23 cellular contexts compared by ENCODE assay signal in genomic region chr1:245108251-245108650, GRCh38. TPM values are rescaled to one million over a fixed set of nuclear protein-coding genes. Genes with fewer than 3 reads are reported as not detected.
DNase-seq lines count a peak whose midpoint lies in the region; ATAC-seq and TF ChIP-seq lines count a peak whose summit lies in the region.
"Had no signal": no experiment of that assay in that cellular context is flagged by ENCODE, and none has a peak within 500 bp of the region (broad histone marks: within the 10 kb centered on the region; RNA-seq: fewer than 3 reads in every experiment).

No MANE protein-coding gene starts in this region.

- H3K4me3 ChIP-seq in left lung: no peak overlapping the region
- H3K4me3 ChIP-seq: A549; BLaER1 treated with 17β-estradiol and CSF1 and Interleukin-3, amounts not matched to agents 10 nM and 100 nM; GM23338; HAP-1; MG63 had no signal

- peak overlapping the region; percentile 14 for H3K27ac Mint-ChIP-seq in mesothelial cell of epicardium
- H3K27ac Mint-ChIP-seq: CD4-positive, alpha-beta T cell; GM23338; HFFc6 had no signal

- intact Hi-C loops in left lung (cut with DNase I) (no loop called here), posterior cingulate gyrus (cut with DNase I) (no loop called here)

- TF ChIP-seq CTCF in VCaP (conservative IDR thresholded peaks at IDR 0.05): no peak
- no peak for TF ChIP-seq CTCF in mesothelial cell of epicardium (IDR thresholded peaks at IDR 0.05; ENCODE audit: unreplicated experiment)
- no peak for TF ChIP-seq CTCF in left lung (IDR thresholded peaks at IDR 0.05)

- H3K36me3 ChIP-seq in left lung: no peaks in the 10 kb centered on the region
- H3K36me3 ChIP-seq: BLaER1 treated with 17β-estradiol and CSF1 and Interleukin-3, amounts not matched to agents 10 nM and 100 nM; HAP-1; MG63 had no signal

- no peaks in the 10 kb centered on the region for H3K27me3 ChIP-seq in left lung
- H3K27me3 ChIP-seq: BLaER1 treated with 17β-estradiol and CSF1 and Interleukin-3, amounts not matched to agents 10 nM and 100 nM; MG63 had no signal

- ATAC-seq in left lung: no peak

- no peaks in the 10 kb centered on the region for H3K9me3 ChIP-seq in left lung
- H3K9me3 ChIP-seq: A549; BLaER1 treated with 17β-estradiol and CSF1 and Interleukin-3, amounts not matched to agents 10 nM and 100 nM; Caco-2; HAP-1; MG63 had no signal

- no peak overlapping the region for H3K4me3 Mint-ChIP-seq in mesothelial cell of epicardium
- H3K4me3 Mint-ChIP-seq: CD4-positive, alpha-beta T cell; GM23338; HFFc6 had no signal

- peaks cover 2% of the 10 kb centered on the region for H3K27me3 Mint-ChIP-seq in mesothelial cell of epicardium (ENCODE audit: low read depth)
- H3K27me3 Mint-ChIP-seq: CD4-positive, alpha-beta T cell had no signal

- peaks cover 13% of the 10 kb centered on the region for H3K9me3 Mint-ChIP-seq in mesothelial cell of epicardium
- H3K9me3 Mint-ChIP-seq: CD4-positive, alpha-beta T cell; HFFc6 had no signal

- peaks cover 10% of the 10 kb centered on the region for H3K4me1 Mint-ChIP-seq in mesothelial cell of epicardium

- H3K27ac ChIP-seq in VCaP: peak overlapping the region; percentile 73
- H3K27ac ChIP-seq in left lung: no peak overlapping the region
- H3K27ac ChIP-seq: A549; BLaER1 treated with 17β-estradiol and CSF1 and Interleukin-3, amounts not matched to agents 10 nM and 100 nM had no signal

- no peaks in the 10 kb centered on the region for H3K36me3 Mint-ChIP-seq in mesothelial cell of epicardium

- DNase-seq in epidermal melanocyte (ENCODE audit: insufficient read length, low spot score) (peak; percentile 33), mesothelial cell of epicardium (ENCODE audit: low spot score in 2 of 2, unreplicated experiment in 2 of 2) (no peak), pons (ENCODE audit: low spot score) (peak; percentile 41), UCSD-AML1 (lab: John Stamatoyannopoulos, UW; ENCODE audit: unreplicated experiment) (no peak), midbrain (lab: John Stamatoyannopoulos, UW) (no peak), left lung (no peak), posterior cingulate gyrus (no peak)
- DNase-seq: AML-193; Caco-2; CD4-positive, alpha-beta T cell; HFFc6; IMR-90; MG63; NCI-H2029 treated with DMSO at 0.1 percent for 48 hours; NCI-H2227 treated with DMSO at 0.1 percent for 48 hours; NCI-H526 treated with DMSO at 0.1 percent for 48 hours; RPMI8226; SHP77 had no signal

- no peaks in the 10 kb centered on the region for H3K4me1 ChIP-seq in left lung
- H3K4me1 ChIP-seq: A549, HAP-1 had no signal

RNA-seq across cellular contexts. Expression of gene KIF26B, which starts 46.5 kb away (rescaled TPM):
- total RNA-seq in mesothelial cell of epicardium (63.3 to 69.7 TPM (median 64.9 TPM) in 3 replicates), left lung (10 to 100 TPM in 1 of 2 donors, 1 to 10 TPM in 1; 7.6 to 28.3 TPM)

Comparison
In these comparisons a context has a peak if more than half of its experiments do, and no peak if none do; other contexts are left out.
1. DNase-seq: peak in epidermal melanocyte (single experiment) and pons (single experiment); none in mesothelial cell of epicardium (0 of 2), UCSD-AML1 (single experiment), midbrain (single experiment), left lung (0 of 2) and posterior cingulate gyrus (0 of 10).